Comparison of ENCODE assay signal across 10 cellular contexts in genomic region chr5:10233505-10233904, GRCh38. TPM values are rescaled to one million over a fixed set of nuclear protein-coding genes. Genes with fewer than 3 reads are reported as not detected.
DNase-seq lines count a peak whose midpoint lies in the region; ATAC-seq, FAIRE-seq and TF ChIP-seq lines count a peak whose summit lies in the region.
"Had no signal": no experiment of that assay in that cellular context is flagged by ENCODE, and none has a peak within 500 bp of the region (broad histone marks: within the 10 kb centered on the region; RNA-seq: fewer than 3 reads in every experiment).

No MANE protein-coding gene starts in this region.

- no peak overlapping the region for H3K4me3 ChIP-seq in heart right ventricle
- no peak overlapping the region for H3K4me3 ChIP-seq in SJSA1

- H3K36me3 Mint-ChIP-seq in glutamatergic neuron (ENCODE audit: unreplicated experiment) = no peaks in the 10 kb centered on the region

- intact Hi-C loops in heart right ventricle (cut with DNase I) (no loop called here), left cardiac atrium (cut with DNase I) (no loop called here)

- H3K4me1 ChIP-seq in heart right ventricle (peaks cover 0 to 4% (median 0%) of the 10 kb centered on the region in 9 donors), SJSA1 (replicated peaks) (peaks cover 57% of the 10 kb centered on the region)

- no peaks in the 10 kb centered on the region for H3K27me3 Mint-ChIP-seq in glutamatergic neuron (ENCODE audit: unreplicated experiment)

- no peak for DNase-seq in heart right ventricle
- no peak for DNase-seq in left cardiac atrium
- DNase-seq in SJSA1 (ENCODE audit: low read depth in 1 of 2, low spot score in 2 of 2) = peak; percentile 73 to 93
- peak; percentile 74 for DNase-seq in glutamatergic neuron
- DNase-seq in urothelium cell line (ENCODE audit: low spot score) = peak; percentile 51
- DNase-seq in NCI-H187 treated with DMSO at 0.1 percent for 48 hours (lab: John Stamatoyannopoulos, UW) = no peak
- no peak for DNase-seq in NCI-H1694 treated with DMSO at 0.1 percent for 48 hours (lab: John Stamatoyannopoulos, UW)
- DNase-seq: activated T-cell treated with anti-CD3 and anti-CD28 coated beads, Interleukin-2, amount 50 U/mL, for 1 hour; trophoblast cell had no signal

- H3K27ac Mint-ChIP-seq in glutamatergic neuron (ENCODE audit: unreplicated experiment) = no peak overlapping the region

- H3K36me3 ChIP-seq in heart right ventricle (peaks cover 0 to 78% (median 7%) of the 10 kb centered on the region in 9 donors), SJSA1 (peaks cover 15% of the 10 kb centered on the region)

- no peaks in the 10 kb centered on the region for H3K9me3 ChIP-seq in heart right ventricle
- H3K9me3 ChIP-seq in SJSA1 (replicated peaks) = no peaks in the 10 kb centered on the region

- no peaks in the 10 kb centered on the region for H3K27me3 ChIP-seq in heart right ventricle
- H3K27me3 ChIP-seq in SJSA1 (replicated peaks) = no peaks in the 10 kb centered on the region

- H3K4me3 Mint-ChIP-seq in glutamatergic neuron (ENCODE audit: unreplicated experiment) = no peak overlapping the region

- no peak overlapping the region for H3K27ac ChIP-seq in heart right ventricle
- peak overlapping the region; percentile 42 for H3K27ac ChIP-seq in SJSA1

- no peak for FAIRE-seq in urothelium cell line (lab: Jason Lieb, UNC)

- H3K4me1 Mint-ChIP-seq in glutamatergic neuron (ENCODE audit: low read depth, unreplicated experiment) = peaks cover 4% of the 10 kb centered on the region

- peaks cover 2% of the 10 kb centered on the region for H3K9me3 Mint-ChIP-seq in glutamatergic neuron (ENCODE audit: unreplicated experiment)

- ATAC-seq in heart right ventricle = no peak
- no peak for ATAC-seq in left cardiac atrium
- no peak for ATAC-seq in GM21619 (IDR thresholded peaks at IDR 0.05; ENCODE audit: unreplicated experiment)

- TF ChIP-seq CTCF in heart right ventricle (IDR thresholded peaks at IDR 0.05) (peak in 5 of 9 donors; percentile 23 to 43 (median 32)), glutamatergic neuron (IDR thresholded peaks at IDR 0.05; ENCODE audit: partially characterized antibody, unreplicated experiment) (no peak)

- 57 to 62% methylated on average over 7 of the region's 7 CpGs for WGBS in heart right ventricle, 2 donors

RNA-seq across cellular contexts. Expression of gene ATPSCKMT, which starts 16.2 kb away (rescaled TPM):
- total RNA-seq in heart right ventricle = 10 to 100 TPM; 10.5 to 19.2 (median 14.7) TPM
- polyA plus RNA-seq in heart right ventricle = 10 to 100 TPM in 1 of 2 donors, 1 to 10 TPM in 1; 7.2 to 14.3 TPM
- 10 to 100 TPM; 10.6 to 19.3 TPM for total RNA-seq in left cardiac atrium
- 40.0 and 68.9 TPM in 2 replicates for total RNA-seq in SJSA1 (2014; rRNA removed; shearing (Covaris generic))
- 17.8 TPM for total RNA-seq in glutamatergic neuron (ENCODE audit: unreplicated experiment)

RNA-seq across cellular contexts. Expression of gene CCT5, which starts 16.6 kb away (rescaled TPM):
- 100 to 1,000 TPM in 4 of 10 donors, 10 to 100 TPM in 6; 83.6 to 118 (median 95.9) TPM for total RNA-seq in heart right ventricle
- 100 to 1,000 TPM in 1 of 2 donors, 10 to 100 TPM in 1; 54.7 to 247 TPM for polyA plus RNA-seq in heart right ventricle
- 100 to 1,000 TPM; 106 to 117 TPM for total RNA-seq in left cardiac atrium
- 1,250 and 1,372 TPM in 2 replicates for total RNA-seq in SJSA1 (2014; rRNA removed; shearing (Covaris generic))
- 284 TPM for total RNA-seq in glutamatergic neuron (ENCODE audit: unreplicated experiment)

Comparison
In these comparisons a context has a peak if more than half of its experiments do, and no peak if none do; other contexts are left out.
1. DNase-seq: peak in SJSA1 (2 of 2), glutamatergic neuron (single experiment) and urothelium cell line (single experiment); none in heart right ventricle (0 of 2), left cardiac atrium (single experiment), NCI-H187 treated with DMSO at 0.1 percent for 48 hours (single experiment) and NCI-H1694 treated with DMSO at 0.1 percent for 48 hours (single experiment).